ENCODE assay signal across 14 cellular contexts in the genomic region with DNA sequence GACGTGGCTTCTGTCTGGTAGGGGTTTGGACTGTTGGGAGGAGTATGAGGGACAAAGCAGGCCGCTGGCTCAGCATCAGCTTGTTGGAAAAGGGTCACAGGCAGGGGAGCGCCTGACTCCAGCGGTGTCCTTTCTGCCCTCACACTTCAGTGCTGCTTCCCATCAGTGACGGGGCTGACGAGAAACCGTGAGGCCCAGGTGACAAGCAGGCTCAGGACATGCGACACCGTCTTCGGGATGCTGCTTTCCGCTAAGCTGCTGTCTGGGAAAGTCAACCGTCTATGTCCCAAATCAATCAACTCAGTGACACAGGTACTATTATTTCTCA.
"Had no signal": no experiment of that assay in that cellular context is flagged by ENCODE, and none has a peak within 500 bp of the region (broad histone marks: within the 10 kb centered on the region; RNA-seq: fewer than 3 reads in every experiment).

No MANE protein-coding gene starts in this region.

- H3K4me3 ChIP-seq: cardiac muscle cell, esophagus muscularis mucosa, tibial nerve, vagina had no signal

- H3K4me1 ChIP-seq: parathyroid adenoma, vagina had no signal

- H3K27ac ChIP-seq: cardiac muscle cell, parathyroid adenoma, tibial nerve, vagina had no signal

- H3K27me3 ChIP-seq: cardiac muscle cell, esophagus muscularis mucosa, tibial nerve, vagina had no signal

- ATAC-seq: left ventricle myocardium superior; stimulated activated memory B cell treated with anti-CD40 and anti-IgM and Interleukin-4, amounts not matched to agents 10 μg/mL and 1 μg/mL and 100 μg/mL, for 72 hours; T-cell had no signal

- H3K9ac ChIP-seq: parathyroid adenoma had no signal

- H3K9me3 ChIP-seq: esophagus muscularis mucosa, tibial nerve, vagina had no signal

- H3K79me2 ChIP-seq: parathyroid adenoma had no signal

- H2AFZ ChIP-seq: parathyroid adenoma had no signal

- DNase-seq: activated CD4-positive, alpha-beta T cell treated with anti-CD3 and anti-CD28 coated beads, Interleukin-2, amount 50 U/mL, for 1 hour; activated naive CD4-positive, alpha-beta T cell treated with anti-CD3 and anti-CD28 coated beads, Interleukin-2, amount 50 U/mL, for 16 hours; effector CD4-positive, alpha-beta T cell; hippocampal formation; left ventricle myocardium superior; mesenchymal stem cell; T-helper 9 cell had no signal

- H3K36me3 ChIP-seq: cardiac muscle cell had no signal
